In the genomic region with DNA sequence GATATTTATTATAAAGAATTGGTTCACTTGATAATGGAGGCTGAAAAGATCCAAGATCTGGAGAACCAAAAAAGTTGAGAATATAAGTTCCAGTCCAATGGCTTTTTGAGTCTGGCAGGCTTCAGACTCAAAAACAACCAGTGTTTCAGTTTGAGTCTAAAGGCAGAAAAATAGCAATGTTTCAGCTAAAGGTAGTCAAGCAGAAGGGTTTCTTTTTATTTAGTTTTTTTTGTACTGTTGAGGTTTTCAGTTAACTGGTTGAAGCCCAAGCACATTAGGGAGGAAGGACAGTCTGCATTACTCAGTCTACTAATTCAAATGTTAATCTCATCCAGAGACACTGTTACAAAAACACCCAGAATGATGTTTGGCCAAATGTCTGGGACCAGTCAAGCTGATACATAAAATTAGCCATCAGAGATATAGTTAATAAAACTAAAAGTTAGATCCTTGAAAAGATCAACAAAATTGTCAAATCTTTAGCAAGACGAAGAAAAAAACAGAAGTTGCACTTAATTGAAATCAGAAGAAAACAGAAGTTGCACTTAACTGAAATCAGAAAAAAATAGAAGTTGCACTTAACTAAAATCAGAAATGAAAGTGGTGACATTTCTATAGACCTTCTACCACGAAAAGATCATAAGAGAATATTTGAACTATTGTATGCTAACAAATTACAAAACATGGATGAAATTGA, we compare ENCODE assay signal across 13 cellular contexts.
A peak's percentile ranks its signal among the peaks of the same experiment; 100 is the strongest.
DNase-seq lines count a peak whose midpoint lies in the region; ATAC-seq, FAIRE-seq and TF ChIP-seq lines count a peak whose summit lies in the region.
"Had no signal": no experiment of that assay in that cellular context is flagged by ENCODE, and none has a peak within 500 bp of the region (broad histone marks: within the 10 kb centered on the region; RNA-seq: fewer than 3 reads in every experiment).

No MANE protein-coding gene starts in this region.

- FAIRE-seq in GM12878 (lab: Jason Lieb, UNC), result peak; percentile 83
- FAIRE-seq: astrocyte, keratinocyte had no signal

- POLR2A ChIA-PET in GM12878 (lab: Charles Lee), result no interaction called here

- RAD21 ChIA-PET in GM12878 (lab: Charles Lee; ENCODE audit: unreplicated experiment), result no interaction called here

- H4K20me1 ChIP-seq in GM12878 (ENCODE audit: control insufficient read depth, insufficient read depth), result no peaks in the 10 kb centered on the region

- peak overlapping the region; percentile 45; the same call in 1 of the 2 replicates for H3K9ac ChIP-seq in GM12878 (ENCODE audit: control insufficient read depth, insufficient read depth, low read length)

- intact Hi-C loops in GM12878 (cut with micrococcal nuclease; ENCODE audit: unreplicated experiment) (loop anchor here (5.0 kb wide), 2 partner anchors 115 to 485 kb away; no protein-coding TSS in a partner anchor), adrenal gland (cut with DNase I) (no loop called here)
- intact Hi-C loops in activated naive CD4-positive, alpha-beta T cell treated with anti-CD3 and anti-CD28 coated beads for 36 hours (cut with micrococcal nuclease), result no loop called here

- 0% methylated on average over 2 of the region's 2 CpGs for WGBS in GM12878 (ENCODE audit: insufficient coverage, insufficient replicate concordance, low lambda C conversion rate, missing lambda C conversion rate)
- WGBS in adrenal gland, 4 donors, result 60 to 72% (median 65%) methylated on average over 2 of the region's 2 CpGs

- no peaks in the 10 kb centered on the region for H3K4me1 Mint-ChIP-seq in activated naive CD4-positive, alpha-beta T cell treated with anti-CD3 and anti-CD28 coated beads for 36 hours (ENCODE audit: low read depth)

- peaks cover 1% of the 10 kb centered on the region; the same call in 1 of the 3 replicates for H3K9me3 ChIP-seq in GM12878 (replicated peaks; ENCODE audit: control insufficient read depth, insufficient read depth, low read length)
- no peaks in the 10 kb centered on the region for H3K9me3 ChIP-seq in adrenal gland (replicated peaks in 1 of 3)

- SMC1A ChIA-PET in GM12878 (lab: Charles Lee; ENCODE audit: uncharacterized antibody, unreplicated experiment), result no interaction called here

- peak overlapping the region; percentile 38; the same call in 1 of the 2 replicates for H2AFZ ChIP-seq in GM12878 (ENCODE audit: control insufficient read depth, low read depth, low read length)

- H3K27me3 Mint-ChIP-seq in activated naive CD4-positive, alpha-beta T cell treated with anti-CD3 and anti-CD28 coated beads for 36 hours (ENCODE audit: low read depth), result no peaks in the 10 kb centered on the region

- TF ChIP-seq CTCF in GM12878 (IDR thresholded peaks at IDR 0.05 in 2 of 3, conservative IDR thresholded peaks at IDR 0.05 in 1 of 3; ENCODE audit: control insufficient read depth in 2 of 3, extremely low read depth in 1 of 3, insufficient read depth in 1 of 3, low read depth in 3 of 3, low read length in 3 of 3), result no peak
- TF ChIP-seq CTCF in adrenal gland (IDR thresholded peaks at IDR 0.05), result no peak

- H3K4me3 Mint-ChIP-seq in activated naive CD4-positive, alpha-beta T cell treated with anti-CD3 and anti-CD28 coated beads for 36 hours, result no peak overlapping the region

- H3K9me3 Mint-ChIP-seq in activated naive CD4-positive, alpha-beta T cell treated with anti-CD3 and anti-CD28 coated beads for 36 hours, result peaks cover 4% of the 10 kb centered on the region

- H3K27ac Mint-ChIP-seq in activated naive CD4-positive, alpha-beta T cell treated with anti-CD3 and anti-CD28 coated beads for 36 hours, result no peak overlapping the region

- H3K27ac ChIP-seq in GM12878 (ENCODE audit: control insufficient read depth, insufficient read depth), result peak overlapping the region; percentile 93
- no peak overlapping the region for H3K27ac ChIP-seq in adrenal gland

- H3K27me3 ChIP-seq in GM12878 (replicated peaks in 1 of 2; ENCODE audit: control insufficient read depth in 2 of 2, insufficient read depth in 2 of 2, low read length in 1 of 2) (no peaks in the 10 kb centered on the region), adrenal gland (no peaks in the 10 kb centered on the region)

- no peak for TF ChIP-seq POLR2A in GM12878 (IDR thresholded peaks at IDR 0.05; ENCODE audit: low read depth, low read length)
- no peak for TF ChIP-seq POLR2A in adrenal gland (IDR thresholded peaks at IDR 0.05)

- no TSS peak for BruUV-seq in GM12878 (replicated peaks; lab: Mats Ljungman, UMichigan)

- H3K36me3 Mint-ChIP-seq in activated naive CD4-positive, alpha-beta T cell treated with anti-CD3 and anti-CD28 coated beads for 36 hours (ENCODE audit: low read depth), result no peaks in the 10 kb centered on the region

- TF ChIP-seq RAD21 in GM12878 (IDR thresholded peaks at IDR 0.05; ENCODE audit: insufficient read depth, low read depth, low read length), result no peak

- DNase-seq in GM12878 (ENCODE audit: low read depth, low spot score) (peak; percentile 69), adrenal gland (no peak), activated gamma-delta T cell treated with Interleukin-2 at 50 U/mL for 16 hours (no peak)
- DNase-seq in activated CD4-positive, alpha-beta T cell treated with anti-CD3 and anti-CD28 coated beads for 48 hours, result no peak
- DNase-seq in activated naive CD4-positive, alpha-beta T cell treated with anti-CD3 and anti-CD28 coated beads for 36 hours, result no peak
- DNase-seq: NCI-H1417 treated with DMSO at 0.1 percent for 48 hours; occipital lobe; stimulated activated CD4-positive, alpha-beta T cell treated with anti-CD3 and anti-CD28 coated beads, Interleukin-2, amount 100 ng/mL, for 24 hours had no signal

- H3K36me3 ChIP-seq in GM12878 (ENCODE audit: control insufficient read depth in 2 of 2, insufficient read depth in 2 of 2, low read length in 1 of 2) (no peaks in the 10 kb centered on the region), adrenal gland (replicated peaks in 1 of 2) (no peaks in the 10 kb centered on the region)

- no peaks in the 10 kb centered on the region for H3K79me2 ChIP-seq in GM12878 (ENCODE audit: control insufficient read depth, insufficient read depth, low read length)

- TF ChIP-seq EP300 in GM12878 (IDR thresholded peaks at IDR 0.05; ENCODE audit: borderline replicate concordance in 1 of 2, control insufficient read depth in 1 of 2, low read depth in 2 of 2, low read length in 2 of 2), result 0 out of 4 replicates have a peak, but pooled peaks of 1 of the 2 experiments have one; percentile 43

- CTCF ChIA-PET in GM12878 (lab: Yijun Ruan, JAX), result interaction anchor here (0.7 kb wide), 1 partner anchor 302 kb away, joined by 3 read pairs; no protein-coding TSS in a partner anchor
- CTCF ChIA-PET in activated naive CD4-positive, alpha-beta T cell treated with anti-CD3 and anti-CD28 coated beads for 36 hours (lab: Charles Lee), result no interaction called here

- H3K4me3 ChIP-seq in GM12878, result 0 out of 2 replicates have a peak overlapping the region, but pooled peaks have one; percentile 33
- H3K4me3 ChIP-seq in adrenal gland, result no peak overlapping the region

- in situ Hi-C loops in GM12878 (cut with MboI), result no loop called here

- peaks cover 21% of the 10 kb centered on the region for H3K4me1 ChIP-seq in GM12878 (ENCODE audit: control insufficient read depth, insufficient read depth, low read length)
- no peaks in the 10 kb centered on the region for H3K4me1 ChIP-seq in adrenal gland (replicated peaks in 1 of 2)

- ATAC-seq in GM18867 (IDR thresholded peaks at IDR 0.05; ENCODE audit: unreplicated experiment), result peak; percentile 82
- peak; percentile 85 for ATAC-seq in GM21619 (IDR thresholded peaks at IDR 0.05; ENCODE audit: unreplicated experiment)
- peak; percentile 84 for ATAC-seq in HG03159 (IDR thresholded peaks at IDR 0.05; ENCODE audit: unreplicated experiment)
- ATAC-seq in GM12878, result peak; percentile 90

- peak overlapping the region; percentile 90 for H3K4me2 ChIP-seq in GM12878 (ENCODE audit: control insufficient read depth, insufficient read depth)

TF ChIP-seq in GM12878, 131 proteins besides CTCF, POLR2A, EP300 and RAD21 (continues in another document):
- TF ChIP-seq, protein P1, sequence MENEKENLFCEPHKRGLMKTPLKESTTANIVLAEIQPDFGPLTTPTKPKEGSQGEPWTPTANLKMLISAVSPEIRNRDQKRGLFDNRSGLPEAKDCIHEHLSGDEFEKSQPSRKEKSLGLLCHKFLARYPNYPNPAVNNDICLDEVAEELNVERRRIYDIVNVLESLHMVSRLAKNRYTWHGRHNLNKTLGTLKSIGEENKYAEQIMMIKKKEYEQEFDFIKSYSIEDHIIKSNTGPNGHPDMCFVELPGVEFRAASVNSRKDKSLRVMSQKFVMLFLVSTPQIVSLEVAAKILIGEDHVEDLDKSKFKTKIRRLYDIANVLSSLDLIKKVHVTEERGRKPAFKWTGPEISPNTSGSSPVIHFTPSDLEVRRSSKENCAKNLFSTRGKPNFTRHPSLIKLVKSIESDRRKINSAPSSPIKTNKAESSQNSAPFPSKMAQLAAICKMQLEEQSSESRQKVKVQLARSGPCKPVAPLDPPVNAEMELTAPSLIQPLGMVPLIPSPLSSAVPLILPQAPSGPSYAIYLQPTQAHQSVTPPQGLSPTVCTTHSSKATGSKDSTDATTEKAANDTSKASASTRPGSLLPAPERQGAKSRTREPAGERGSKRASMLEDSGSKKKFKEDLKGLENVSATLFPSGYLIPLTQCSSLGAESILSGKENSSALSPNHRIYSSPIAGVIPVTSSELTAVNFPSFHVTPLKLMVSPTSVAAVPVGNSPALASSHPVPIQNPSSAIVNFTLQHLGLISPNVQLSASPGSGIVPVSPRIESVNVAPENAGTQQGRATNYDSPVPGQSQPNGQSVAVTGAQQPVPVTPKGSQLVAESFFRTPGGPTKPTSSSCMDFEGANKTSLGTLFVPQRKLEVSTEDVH (IDR thresholded peaks at IDR 0.05; ENCODE audit: low read depth, partially characterized antibody), result no peak
- TF ChIP-seq MEF2A (IDR thresholded peaks at IDR 0.05; ENCODE audit: insufficient read depth, low read depth, low read length) (peak; percentile 84; the same call in 1 of the 2 replicates), PAX5 (IDR thresholded peaks at IDR 0.05; ENCODE audit: borderline replicate concordance, low read depth, low read length) (peak; percentile 68; the same call in 1 of the 2 replicates), ZNF384 (IDR thresholded peaks at IDR 0.05; ENCODE audit: borderline replicate concordance, low read depth, low read length) (peak; percentile 69; the same call in 1 of the 2 replicates), RUNX3 (IDR thresholded peaks at IDR 0.05; ENCODE audit: low read length) (peak; percentile 78), JUNB (IDR thresholded peaks at IDR 0.05) (peak; percentile 81), EED (IDR thresholded peaks at IDR 0.05; ENCODE audit: low read depth) (0 out of 2 replicates have a peak, but pooled peaks have one; percentile 23), RFX5 (IDR thresholded peaks at IDR 0.05; ENCODE audit: low read depth, low read length) (no peak), CREM (IDR thresholded peaks at IDR 0.05; ENCODE audit: low read depth) (peak; percentile 58; the same call in 1 of the 2 replicates), FOXM1 (IDR thresholded peaks at IDR 0.05; ENCODE audit: low read depth, low read length) (peak; percentile 84)
- TF ChIP-seq, protein P2, sequence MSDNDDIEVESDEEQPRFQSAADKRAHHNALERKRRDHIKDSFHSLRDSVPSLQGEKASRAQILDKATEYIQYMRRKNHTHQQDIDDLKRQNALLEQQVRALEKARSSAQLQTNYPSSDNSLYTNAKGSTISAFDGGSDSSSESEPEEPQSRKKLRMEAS (IDR thresholded peaks at IDR 0.05; ENCODE audit: low read depth, low read length), result no peak
